ENCODE assay signal across 18 cellular contexts in the genomic region with DNA sequence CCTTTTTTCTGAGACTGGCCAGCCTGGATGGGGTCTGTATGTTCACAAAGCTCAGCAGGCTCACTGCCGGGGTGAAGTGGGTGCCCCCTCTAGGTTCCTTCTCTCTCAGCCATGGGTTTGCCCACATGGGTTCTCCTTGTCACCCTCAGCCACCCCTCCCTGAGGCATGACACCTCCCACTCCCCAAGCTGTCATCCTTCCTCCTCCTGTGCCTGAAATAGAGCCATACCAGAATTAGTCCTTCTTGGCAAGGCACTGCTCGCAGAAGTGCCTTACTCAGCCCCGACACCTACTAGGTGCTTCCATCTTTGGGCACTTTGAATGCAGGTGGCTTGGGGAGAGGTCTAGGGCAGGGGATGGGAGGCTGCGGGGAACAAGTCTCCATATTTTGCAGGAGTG.
DNase-seq lines count a peak whose midpoint lies in the region; ATAC-seq lines count a peak whose summit lies in the region.
"Had no signal": no experiment of that assay in that cellular context is flagged by ENCODE, and none has a peak within 500 bp of the region (broad histone marks: within the 10 kb centered on the region; RNA-seq: fewer than 3 reads in every experiment).

No MANE protein-coding gene starts in this region.

- H3K36me3 Mint-ChIP-seq in activated naive CD8-positive, alpha-beta T cell treated with anti-CD3 and anti-CD28 coated beads, Interleukin-2, amount 10 ng/mL, durations not matched to agents 7 days and 5 days: peaks cover 2% of the 10 kb centered on the region
- H3K36me3 Mint-ChIP-seq in activated naive CD8-positive, alpha-beta T cell treated with anti-CD3 and anti-CD28 coated beads for 36 hours: peaks cover 2% of the 10 kb centered on the region
- no peaks in the 10 kb centered on the region for H3K36me3 Mint-ChIP-seq in stimulated activated memory B cell treated with anti-CD40 and anti-IgM and Interleukin-4, amounts not matched to agents 10 μg/mL and 1 μg/mL and 100 μg/mL, for 72 hours
- H3K36me3 Mint-ChIP-seq: CD8-positive, alpha-beta T cell had no signal

- peaks cover 3% of the 10 kb centered on the region for H3K9me3 Mint-ChIP-seq in activated naive CD8-positive, alpha-beta T cell treated with anti-CD3 and anti-CD28 coated beads, Interleukin-2, amount 10 ng/mL, durations not matched to agents 7 days and 5 days
- peaks cover 17% of the 10 kb centered on the region for H3K9me3 Mint-ChIP-seq in activated naive CD8-positive, alpha-beta T cell treated with anti-CD3 and anti-CD28 coated beads for 36 hours
- no peaks in the 10 kb centered on the region for H3K9me3 Mint-ChIP-seq in stimulated activated memory B cell treated with anti-CD40 and anti-IgM and Interleukin-4, amounts not matched to agents 10 μg/mL and 1 μg/mL and 100 μg/mL, for 72 hours

- H3K4me1 Mint-ChIP-seq in activated naive CD8-positive, alpha-beta T cell treated with anti-CD3 and anti-CD28 coated beads, Interleukin-2, amount 10 ng/mL, durations not matched to agents 7 days and 5 days: no peaks in the 10 kb centered on the region
- no peaks in the 10 kb centered on the region for H3K4me1 Mint-ChIP-seq in activated naive CD8-positive, alpha-beta T cell treated with anti-CD3 and anti-CD28 coated beads for 36 hours
- H3K4me1 Mint-ChIP-seq in stimulated activated memory B cell treated with anti-CD40 and anti-IgM and Interleukin-4, amounts not matched to agents 10 μg/mL and 1 μg/mL and 100 μg/mL, for 72 hours: peaks cover 37% of the 10 kb centered on the region

- no peak for ATAC-seq in activated naive CD8-positive, alpha-beta T cell treated with anti-CD3 and anti-CD28 coated beads, Interleukin-2, amount 10 ng/mL, durations not matched to agents 7 days and 5 days (ENCODE audit: low read depth)
- no peak for ATAC-seq in stimulated activated memory B cell treated with anti-CD40 and anti-IgM and Interleukin-4, amounts not matched to agents 10 μg/mL and 1 μg/mL and 100 μg/mL, for 72 hours
- ATAC-seq in GM19023 (IDR thresholded peaks at IDR 0.05; ENCODE audit: unreplicated experiment): no peak
- ATAC-seq: A549; CD8-positive, alpha-beta T cell; GM23338; HCT116 had no signal

- peak overlapping the region; percentile 42 for H3K27ac Mint-ChIP-seq in activated naive CD8-positive, alpha-beta T cell treated with anti-CD3 and anti-CD28 coated beads, Interleukin-2, amount 10 ng/mL, durations not matched to agents 7 days and 5 days
- no peak overlapping the region for H3K27ac Mint-ChIP-seq in activated naive CD8-positive, alpha-beta T cell treated with anti-CD3 and anti-CD28 coated beads for 36 hours
- peak overlapping the region; percentile 1 for H3K27ac Mint-ChIP-seq in stimulated activated memory B cell treated with anti-CD40 and anti-IgM and Interleukin-4, amounts not matched to agents 10 μg/mL and 1 μg/mL and 100 μg/mL, for 72 hours
- H3K27ac Mint-ChIP-seq: CD8-positive, alpha-beta T cell; GM23338; HFFc6 had no signal

- no peak overlapping the region for H3K4me3 Mint-ChIP-seq in activated naive CD8-positive, alpha-beta T cell treated with anti-CD3 and anti-CD28 coated beads, Interleukin-2, amount 10 ng/mL, durations not matched to agents 7 days and 5 days
- H3K4me3 Mint-ChIP-seq in activated naive CD8-positive, alpha-beta T cell treated with anti-CD3 and anti-CD28 coated beads for 36 hours: no peak overlapping the region
- H3K4me3 Mint-ChIP-seq in stimulated activated memory B cell treated with anti-CD40 and anti-IgM and Interleukin-4, amounts not matched to agents 10 μg/mL and 1 μg/mL and 100 μg/mL, for 72 hours: no peak overlapping the region
- H3K4me3 Mint-ChIP-seq: CD8-positive, alpha-beta T cell; GM23338; HFFc6 had no signal

- POLR2A ChIA-PET in activated naive CD8-positive, alpha-beta T cell treated with anti-CD3 and anti-CD28 coated beads, Interleukin-2, amount 10 ng/mL, durations not matched to agents 7 days and 5 days (lab: Charles Lee): no interaction called here

- H3K27me3 Mint-ChIP-seq in activated naive CD8-positive, alpha-beta T cell treated with anti-CD3 and anti-CD28 coated beads, Interleukin-2, amount 10 ng/mL, durations not matched to agents 7 days and 5 days: peaks cover 4% of the 10 kb centered on the region
- H3K27me3 Mint-ChIP-seq in activated naive CD8-positive, alpha-beta T cell treated with anti-CD3 and anti-CD28 coated beads for 36 hours: peaks cover 4% of the 10 kb centered on the region
- H3K27me3 Mint-ChIP-seq in stimulated activated memory B cell treated with anti-CD40 and anti-IgM and Interleukin-4, amounts not matched to agents 10 μg/mL and 1 μg/mL and 100 μg/mL, for 72 hours: no peaks in the 10 kb centered on the region

- DNase-seq in activated naive CD8-positive, alpha-beta T cell treated with anti-CD3 and anti-CD28 coated beads, Interleukin-2, amount 10 ng/mL, durations not matched to agents 7 days and 5 days: no peak
- no peak for DNase-seq in activated naive CD8-positive, alpha-beta T cell treated with anti-CD3 and anti-CD28 coated beads for 36 hours
- DNase-seq in occipital lobe (lab: John Stamatoyannopoulos, UW) (peak; percentile 53), cortex of kidney (lab: John Stamatoyannopoulos, UW) (no peak)
- no peak for DNase-seq in activated naive CD4-positive, alpha-beta T cell treated with Interleukin-2 at 50 U/mL for 16 hours
- DNase-seq: AML-193; CD8-positive, alpha-beta T cell; DMS 273 treated with DMSO at 0.1 percent for 48 hours; DMS53; DND-41; EL; H7; HFFc6 had no signal
